Comparison of ENCODE assay signal across 1 cellular context in genomic region chr4:121692261-121692660, GRCh38.
TF ChIP-seq lines count a peak whose summit lies in the region.

No MANE protein-coding gene starts in this region.

TF ChIP-seq in IMR-90, 13 proteins besides CTCF, POLR2A, EP300 and RAD21:
- TF ChIP-seq CHD1 (IDR thresholded peaks at IDR 0.05; ENCODE audit: low read depth, low read length) (no peak), FOS (IDR thresholded peaks at IDR 0.05; ENCODE audit: low read depth, low read length) (no peak), NFE2L2 (IDR thresholded peaks at IDR 0.05; ENCODE audit: low read depth, low read length) (no peak), RCOR1 (IDR thresholded peaks at IDR 0.05; ENCODE audit: insufficient replicate concordance, low read length) (no peak), BHLHE40 (IDR thresholded peaks at IDR 0.05; ENCODE audit: low read depth, low read length) (no peak), RFX5 (IDR thresholded peaks at IDR 0.05; ENCODE audit: low read depth, low read length) (no peak), ELK1 (IDR thresholded peaks at IDR 0.05; ENCODE audit: borderline replicate concordance, low read depth, low read length) (no peak), MXI1 (IDR thresholded peaks at IDR 0.05; ENCODE audit: borderline replicate concordance, low read depth, low read length) (no peak)
TF ChIP-seq in IMR-90: peak in this region for 0.
